In the genomic region with DNA sequence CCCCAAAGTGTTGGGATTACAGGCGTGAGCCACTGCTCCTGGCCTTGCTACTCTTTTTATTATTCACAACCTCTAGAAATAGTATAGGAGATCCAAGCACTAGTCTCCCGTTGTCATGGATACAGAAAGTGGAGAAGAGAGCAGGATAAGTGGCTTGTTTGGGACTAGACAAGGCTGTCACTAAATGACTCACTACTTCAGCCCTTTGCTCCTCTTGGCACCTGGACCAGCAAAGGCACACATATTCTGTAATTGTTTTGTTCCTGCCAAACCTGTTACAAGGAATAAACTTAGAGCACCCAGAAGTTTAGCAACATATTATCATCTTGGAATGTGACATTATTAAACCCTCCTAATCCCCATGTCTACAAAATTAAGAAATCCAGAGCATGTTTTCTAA, we compare ENCODE assay signal across 15 cellular contexts.
A peak's percentile ranks its signal among the peaks of the same experiment; 100 is the strongest.
DNase-seq lines count a peak whose midpoint lies in the region; ATAC-seq and TF ChIP-seq lines count a peak whose summit lies in the region.
"Had no signal": no experiment of that assay in that cellular context is flagged by ENCODE, and none has a peak within 500 bp of the region (broad histone marks: within the 10 kb centered on the region; RNA-seq: fewer than 3 reads in every experiment).

No MANE protein-coding gene starts in this region.

- no peak for TF ChIP-seq CTCF in transverse colon (IDR thresholded peaks at IDR 0.05)

- no peak overlapping the region for H3K4me3 ChIP-seq in transverse colon
- no peak overlapping the region for H3K4me3 ChIP-seq in H7 (ENCODE audit: insufficient read depth, low read depth, low read length)
- H3K4me3 ChIP-seq: gastrocnemius medialis, ovary had no signal

- H3K36me3 ChIP-seq in transverse colon (no peaks in the 10 kb centered on the region), H7 (replicated peaks; ENCODE audit: control insufficient read depth, insufficient read depth, low read length) (no peaks in the 10 kb centered on the region)
- H3K36me3 ChIP-seq: gastrocnemius medialis, ovary had no signal

- WGBS in transverse colon (ENCODE audit: low coverage in 1 of 2), 2 donors: 55 to 80% methylated on average over 1 to 2 of the region's 2 CpGs

- in situ Hi-C loops in transverse colon (cut with MboI; ENCODE audit: low pct_ligation_motif_present in 1 of 4, low pct_unique_long_range_greater_than_20kb in 1 of 4, low sequenced_read_pairs in 3 of 4): loop anchor here in 1 of 4 donors (25.0 kb wide), 1 partner anchor 409 kb away; no protein-coding TSS in a partner anchor

- H3K27ac ChIP-seq in transverse colon: peak overlapping the region in 3 of 4 donors; percentile 61 to 68 (median 67)
- H3K27ac ChIP-seq: gastrocnemius medialis, ovary had no signal

- no peak for TF ChIP-seq POLR2A in transverse colon (IDR thresholded peaks at IDR 0.05)

- ATAC-seq in left colon (peak; percentile 82), HG02763 (IDR thresholded peaks at IDR 0.05; ENCODE audit: unreplicated experiment) (no peak)
- ATAC-seq: effector memory CD8-positive, alpha-beta T cell; gastrocnemius medialis had no signal

- intact Hi-C loops in left colon (cut with DNase I, micrococcal nuclease): no loop called here
- intact Hi-C loops in transverse colon (cut with DNase I; ENCODE audit: low total_unique reads): no loop called here

- H3K9me3 ChIP-seq in transverse colon: no peaks in the 10 kb centered on the region
- H3K9me3 ChIP-seq: gastrocnemius medialis, ovary, SK-N-SH had no signal

- DNase-seq in NCI-H2227 (lab: John Stamatoyannopoulos, UW; ENCODE audit: unreplicated experiment) (peak; percentile 5), NCI-H2227 treated with DMSO at 0.1 percent for 48 hours (lab: John Stamatoyannopoulos, UW) (no peak), NCI-H524 treated with DMSO at 0.1 percent for 48 hours (lab: John Stamatoyannopoulos, UW) (peak; percentile 82), left colon (no peak), transverse colon (peak; percentile 26), HuH-7.5 (ENCODE audit: low spot score) (no peak), H7 (no peak)
- DNase-seq: activated B cell treated with CpG ODN at 0.5 μM for 24 hours; activated naive CD4-positive, alpha-beta T cell treated with anti-CD3 and anti-CD28 coated beads, Interleukin-2, amount 10 ng/mL, durations not matched to agents 7 days and 5 days; effector memory CD8-positive, alpha-beta T cell; gastrocnemius medialis; midbrain; ovary; SK-N-SH had no signal

- H3K27me3 ChIP-seq in transverse colon: no peaks in the 10 kb centered on the region
- H3K27me3 ChIP-seq in H7 (ENCODE audit: control insufficient read depth, insufficient read depth, low read length): no peaks in the 10 kb centered on the region
- H3K27me3 ChIP-seq: gastrocnemius medialis, ovary had no signal

- peaks cover 0 to 18% (median 10%) of the 10 kb centered on the region in 4 donors for H3K4me1 ChIP-seq in transverse colon

- no peak for TF ChIP-seq EP300 in transverse colon (IDR thresholded peaks at IDR 0.05; ENCODE audit: low read depth)

Comparison
In these comparisons a context has a peak if more than half of its experiments do, and no peak if none do; other contexts are left out.
1. DNase-seq: peak in NCI-H2227 (single experiment), NCI-H524 treated with DMSO at 0.1 percent for 48 hours (single experiment) and transverse colon (single experiment); none in NCI-H2227 treated with DMSO at 0.1 percent for 48 hours (single experiment), left colon (0 of 2), HuH-7.5 (single experiment) and H7 (single experiment).